21 cellular contexts compared by ENCODE assay signal in genomic region chr13:27027086-27027667, GRCh38.
DNase-seq lines count a peak whose midpoint lies in the region; ATAC-seq and TF ChIP-seq lines count a peak whose summit lies in the region.
"Had no signal": no experiment of that assay in that cellular context is flagged by ENCODE, and none has a peak within 500 bp of the region (broad histone marks: within the 10 kb centered on the region; RNA-seq: fewer than 3 reads in every experiment).

No MANE protein-coding gene starts in this region.

- no peaks in the 10 kb centered on the region for H3K9me3 ChIP-seq in HEK293 (ENCODE audit: control insufficient read depth, insufficient read depth, low read depth, low read length)
- H3K9me3 ChIP-seq in transverse colon, result no peaks in the 10 kb centered on the region
- H3K9me3 ChIP-seq: MG63 had no signal

- 89 to 91% methylated on average over 3 of the region's 3 CpGs for WGBS in transverse colon (ENCODE audit: low coverage in 1 of 2), 2 donors

- no peak for TF ChIP-seq EP300 in transverse colon (IDR thresholded peaks at IDR 0.05; ENCODE audit: low read depth)

- no peaks in the 10 kb centered on the region for H3K9me3 Mint-ChIP-seq in activated CD8-positive, alpha-beta T cell treated with anti-CD3 and anti-CD28 coated beads, Interleukin-2, amount 10 ng/mL, durations not matched to agents 7 days and 5 days (ENCODE audit: insufficient read depth)
- H3K9me3 Mint-ChIP-seq in activated CD8-positive, alpha-beta T cell treated with anti-CD3 and anti-CD28 coated beads for 36 hours, result no peaks in the 10 kb centered on the region
- no peaks in the 10 kb centered on the region for H3K9me3 Mint-ChIP-seq in endothelial cell (ENCODE audit: unreplicated experiment)
- no peaks in the 10 kb centered on the region for H3K9me3 Mint-ChIP-seq in natural killer cell treated with Interleukin-12 subunit alpha and Interleukin-12 subunit beta and Interleukin-15 and Interleukin-18, amount 100 ng/mL, for 72 hours

- H3K36me3 ChIP-seq in HEK293 (ENCODE audit: control insufficient read depth in 2 of 2, insufficient read depth in 1 of 2, low read length in 2 of 2) (no peaks in the 10 kb centered on the region), transverse colon (no peaks in the 10 kb centered on the region)
- H3K36me3 ChIP-seq: MG63 had no signal

- peak overlapping the region; percentile 21 for H3K27ac Mint-ChIP-seq in activated CD8-positive, alpha-beta T cell treated with anti-CD3 and anti-CD28 coated beads, Interleukin-2, amount 10 ng/mL, durations not matched to agents 7 days and 5 days
- H3K27ac Mint-ChIP-seq in activated CD8-positive, alpha-beta T cell treated with anti-CD3 and anti-CD28 coated beads for 36 hours, result no peak overlapping the region
- no peak overlapping the region for H3K27ac Mint-ChIP-seq in endothelial cell (ENCODE audit: unreplicated experiment)
- H3K27ac Mint-ChIP-seq in natural killer cell treated with Interleukin-12 subunit alpha and Interleukin-12 subunit beta and Interleukin-15 and Interleukin-18, amount 100 ng/mL, for 72 hours, result no peak overlapping the region
- H3K27ac Mint-ChIP-seq: B cell had no signal

- POLR2A ChIA-PET in activated CD8-positive, alpha-beta T cell treated with anti-CD3 and anti-CD28 coated beads, Interleukin-2, amount 10 ng/mL, durations not matched to agents 7 days and 5 days (lab: Charles Lee), result no interaction called here
- POLR2A ChIA-PET in activated CD8-positive, alpha-beta T cell treated with anti-CD3 and anti-CD28 coated beads for 36 hours (lab: Charles Lee), result no interaction called here
- POLR2A ChIA-PET in HEK293 (lab: Yijun Ruan, JAX), result no interaction called here

- peaks cover 17% of the 10 kb centered on the region for H3K4me1 Mint-ChIP-seq in activated CD8-positive, alpha-beta T cell treated with anti-CD3 and anti-CD28 coated beads, Interleukin-2, amount 10 ng/mL, durations not matched to agents 7 days and 5 days (ENCODE audit: low read depth)
- H3K4me1 Mint-ChIP-seq in activated CD8-positive, alpha-beta T cell treated with anti-CD3 and anti-CD28 coated beads for 36 hours (ENCODE audit: low read depth), result no peaks in the 10 kb centered on the region
- H3K4me1 Mint-ChIP-seq in endothelial cell (ENCODE audit: unreplicated experiment), result no peaks in the 10 kb centered on the region
- H3K4me1 Mint-ChIP-seq in natural killer cell treated with Interleukin-12 subunit alpha and Interleukin-12 subunit beta and Interleukin-15 and Interleukin-18, amount 100 ng/mL, for 72 hours (ENCODE audit: low read depth in 2 of 2), result peaks cover 20 to 27% of the 10 kb centered on the region in 2 donors

- intact Hi-C loops in activated CD8-positive, alpha-beta T cell treated with anti-CD3 and anti-CD28 coated beads for 36 hours (cut with micrococcal nuclease), result no loop called here
- intact Hi-C loops in transverse colon (cut with DNase I; ENCODE audit: low total_unique reads), result loop anchor here (10.0 kb wide), 1 partner anchor 138 kb away; no protein-coding TSS in a partner anchor

- ATAC-seq in activated CD8-positive, alpha-beta T cell treated with anti-CD3 and anti-CD28 coated beads, Interleukin-2, amount 10 ng/mL, durations not matched to agents 7 days and 5 days, result no peak
- ATAC-seq in activated CD8-positive, alpha-beta T cell treated with anti-CD3 and anti-CD28 coated beads for 36 hours, result no peak
- ATAC-seq in natural killer cell treated with Interleukin-12 subunit alpha and Interleukin-12 subunit beta and Interleukin-15 and Interleukin-18, amount 100 ng/mL, for 72 hours, result no peak

- H3K4me3 ChIP-seq in HEK293 (ENCODE audit: low read depth, low read length) (no peak overlapping the region), transverse colon (no peak overlapping the region)
- H3K4me3 ChIP-seq: MG63 had no signal

- H3K36me3 Mint-ChIP-seq in activated CD8-positive, alpha-beta T cell treated with anti-CD3 and anti-CD28 coated beads, Interleukin-2, amount 10 ng/mL, durations not matched to agents 7 days and 5 days (ENCODE audit: low read depth), result no peaks in the 10 kb centered on the region
- no peaks in the 10 kb centered on the region for H3K36me3 Mint-ChIP-seq in activated CD8-positive, alpha-beta T cell treated with anti-CD3 and anti-CD28 coated beads for 36 hours (ENCODE audit: low read depth)
- no peaks in the 10 kb centered on the region for H3K36me3 Mint-ChIP-seq in endothelial cell (ENCODE audit: low read depth, unreplicated experiment)
- no peaks in the 10 kb centered on the region for H3K36me3 Mint-ChIP-seq in natural killer cell treated with Interleukin-12 subunit alpha and Interleukin-12 subunit beta and Interleukin-15 and Interleukin-18, amount 100 ng/mL, for 72 hours

- no peak overlapping the region for H3K27ac ChIP-seq in HEK293 (ENCODE audit: extremely low read depth, low read depth, low read length)
- no peak overlapping the region for H3K27ac ChIP-seq in transverse colon
- H3K27ac ChIP-seq: 22Rv1, RWPE1 had no signal

- peaks cover 20% of the 10 kb centered on the region for H3K27me3 Mint-ChIP-seq in activated CD8-positive, alpha-beta T cell treated with anti-CD3 and anti-CD28 coated beads, Interleukin-2, amount 10 ng/mL, durations not matched to agents 7 days and 5 days (ENCODE audit: low read depth)
- peaks cover 2% of the 10 kb centered on the region for H3K27me3 Mint-ChIP-seq in activated CD8-positive, alpha-beta T cell treated with anti-CD3 and anti-CD28 coated beads for 36 hours
- peaks cover 7% of the 10 kb centered on the region for H3K27me3 Mint-ChIP-seq in endothelial cell (ENCODE audit: unreplicated experiment)
- H3K27me3 Mint-ChIP-seq in natural killer cell treated with Interleukin-12 subunit alpha and Interleukin-12 subunit beta and Interleukin-15 and Interleukin-18, amount 100 ng/mL, for 72 hours, result peaks cover 20 to 21% of the 10 kb centered on the region in 2 donors

- no peaks in the 10 kb centered on the region for H3K27me3 ChIP-seq in transverse colon
- H3K27me3 ChIP-seq: MG63 had no signal

- in situ Hi-C loops in transverse colon (cut with MboI; ENCODE audit: low pct_ligation_motif_present in 1 of 4, low pct_unique_long_range_greater_than_20kb in 1 of 4, low sequenced_read_pairs in 3 of 4), result no loop called here

- H3K4me3 Mint-ChIP-seq in activated CD8-positive, alpha-beta T cell treated with anti-CD3 and anti-CD28 coated beads, Interleukin-2, amount 10 ng/mL, durations not matched to agents 7 days and 5 days, result no peak overlapping the region
- H3K4me3 Mint-ChIP-seq in activated CD8-positive, alpha-beta T cell treated with anti-CD3 and anti-CD28 coated beads for 36 hours, result no peak overlapping the region
- peak overlapping the region; percentile 10 for H3K4me3 Mint-ChIP-seq in endothelial cell (ENCODE audit: unreplicated experiment)
- H3K4me3 Mint-ChIP-seq in natural killer cell treated with Interleukin-12 subunit alpha and Interleukin-12 subunit beta and Interleukin-15 and Interleukin-18, amount 100 ng/mL, for 72 hours, result peak overlapping the region; percentile 54
- H3K4me3 Mint-ChIP-seq: B cell had no signal

- no peaks in the 10 kb centered on the region; the same call in 1 of the 2 replicates for H3K4me1 ChIP-seq in HEK293 (ENCODE audit: control insufficient read depth, insufficient read depth, low read length)
- H3K4me1 ChIP-seq in transverse colon, result peaks cover 8 to 15% (median 12%) of the 10 kb centered on the region in 4 donors

- CTCF ChIA-PET in activated CD8-positive, alpha-beta T cell treated with anti-CD3 and anti-CD28 coated beads, Interleukin-2, amount 10 ng/mL, durations not matched to agents 7 days and 5 days (lab: Charles Lee), result interaction anchor here (1.4 kb wide), 1 partner anchor 42 kb away, joined by 3 read pairs; no protein-coding TSS in a partner anchor
- CTCF ChIA-PET in activated CD8-positive, alpha-beta T cell treated with anti-CD3 and anti-CD28 coated beads for 36 hours (lab: Charles Lee), result interaction anchor here (0.9 kb wide), 1 partner anchor 312 kb away, joined by 3 read pairs; no protein-coding TSS in a partner anchor
- CTCF ChIA-PET in HEK293 (lab: Yijun Ruan, JAX), result no interaction called here

- no peak for TF ChIP-seq POLR2A in transverse colon (IDR thresholded peaks at IDR 0.05)

- TF ChIP-seq CTCF in activated CD8-positive, alpha-beta T cell treated with anti-CD3 and anti-CD28 coated beads for 36 hours (IDR thresholded peaks at IDR 0.05), result no peak
- TF ChIP-seq CTCF in HEK293 (tag by site-specific recombination; IDR thresholded peaks at IDR 0.05) (no peak), endothelial cell (IDR thresholded peaks at IDR 0.05; ENCODE audit: unreplicated experiment) (no peak), transverse colon (IDR thresholded peaks at IDR 0.05) (no peak)

- DNase-seq in activated CD8-positive, alpha-beta T cell treated with anti-CD3 and anti-CD28 coated beads, Interleukin-2, amount 10 ng/mL, durations not matched to agents 7 days and 5 days, result no peak
- DNase-seq in activated CD8-positive, alpha-beta T cell treated with anti-CD3 and anti-CD28 coated beads for 36 hours, result no peak
- DNase-seq in endothelial cell (ENCODE audit: low spot score) (no peak), transverse colon (no peak), NCI-H1436 treated with DMSO at 0.1 percent for 48 hours (lab: John Stamatoyannopoulos, UW) (no peak)
- DNase-seq in natural killer cell treated with Interleukin-12 subunit alpha and Interleukin-12 subunit beta and Interleukin-15 and Interleukin-18, amount 100 ng/mL, for 72 hours (ENCODE audit: low spot score), result no peak
- DNase-seq in activated CD4-positive, alpha-beta T cell treated with anti-CD3 and anti-CD28 coated beads, Interleukin-2, amount 50 U/mL, for 1 hour, result no peak
- DNase-seq: Calu3, DMS79 treated with DMSO at 0.1 percent for 48 hours, GF-D8, KBM-7, MG63, NCI-H1105 treated with DMSO at 0.1 percent for 48 hours, NCI-H2029, NCI-H2227 treated with DMSO at 0.1 percent for 48 hours, NCI-H526 treated with DMSO at 0.1 percent for 48 hours, SHP77 had no signal

TF ChIP-seq in HEK293, 187 proteins besides CTCF, POLR2A, EP300 and RAD21:
- peak; percentile 62 for TF ChIP-seq ZSCAN16 (tag by site-specific recombination; IDR thresholded peaks at IDR 0.05)
- TF ChIP-seq KLF8 (tag by site-specific recombination; IDR thresholded peaks at IDR 0.05), result no peak

Comparison
In these comparisons a context has a peak if more than half of its experiments do, and no peak if none do; other contexts are left out.
1. H3K4me3 Mint-ChIP-seq: peak in endothelial cell (single experiment) and natural killer cell treated with Interleukin-12 subunit alpha and Interleukin-12 subunit beta and Interleukin-15 and Interleukin-18, amount 100 ng/mL, for 72 hours (single experiment); none in activated CD8-positive, alpha-beta T cell treated with anti-CD3 and anti-CD28 coated beads, Interleukin-2, amount 10 ng/mL, durations not matched to agents 7 days and 5 days (single experiment) and activated CD8-positive, alpha-beta T cell treated with anti-CD3 and anti-CD28 coated beads for 36 hours (single experiment).